ENCODE assay signal across 8 cellular contexts in the genomic region with DNA sequence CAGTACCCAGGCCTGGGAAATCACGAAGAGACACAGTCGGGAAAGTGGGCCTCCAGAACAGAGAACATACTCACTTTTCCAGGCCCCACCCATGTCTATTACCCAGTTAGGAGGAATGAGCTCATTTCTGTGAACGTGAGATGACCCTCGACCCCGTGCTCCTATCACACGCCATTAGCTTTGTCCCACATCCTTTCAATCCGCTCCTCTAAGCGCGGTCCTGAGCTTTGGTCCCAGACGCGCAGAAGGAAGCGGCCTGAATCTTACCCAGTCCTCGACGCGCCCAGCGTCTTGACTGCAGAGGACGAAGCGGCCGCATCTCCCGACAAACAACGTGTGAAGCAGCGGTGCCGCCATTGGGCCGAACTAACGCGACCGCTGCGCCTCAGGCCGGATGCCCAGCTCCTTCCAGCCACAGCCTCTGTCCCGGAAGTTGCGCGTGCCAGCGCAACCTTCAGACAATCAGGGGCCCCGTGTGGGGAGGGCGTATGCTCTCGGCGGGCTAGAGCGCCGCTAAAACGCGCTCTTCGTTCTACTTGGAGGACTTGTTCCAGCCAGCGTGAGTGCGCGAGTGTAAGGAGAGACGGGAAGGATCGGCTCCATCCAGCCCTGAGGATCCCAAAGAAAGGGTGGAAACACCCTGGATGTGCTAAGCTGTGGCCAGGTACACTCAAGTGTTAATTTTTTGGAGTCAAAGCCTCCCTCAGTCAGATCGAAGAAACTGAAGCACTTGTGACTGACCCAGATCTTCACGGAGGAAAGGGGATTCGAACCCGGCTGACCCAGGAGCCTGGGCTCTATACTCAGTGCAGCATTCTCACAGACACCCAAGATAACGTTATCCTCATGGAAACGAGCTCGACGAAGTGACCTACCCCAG. TPM values are rescaled to one million over a fixed set of nuclear protein-coding genes. Genes with fewer than 3 reads are reported as not detected.
DNase-seq lines count a peak whose midpoint lies in the region; ATAC-seq and TF ChIP-seq lines count a peak whose summit lies in the region.
"Not testable (repeated sequence)": the region's sequence is repeated elsewhere in the genome, so short reads cannot be mapped to it uniquely, and the experiment has no call there.

No MANE protein-coding gene starts in this region.

- not testable (repeated sequence) for TF ChIP-seq CTCF in OCI-LY3 (IDR thresholded peaks at IDR 0.05; ENCODE audit: low read depth, low read length); esophagus muscularis mucosa (IDR thresholded peaks at IDR 0.05)

- H3K27me3 ChIP-seq in HUES64 (ENCODE audit: insufficient read depth, low read length); OCI-LY3 (ENCODE audit: low read depth, low read length); esophagus muscularis mucosa; muscle layer of colon (ENCODE audit: control insufficient read depth in 1 of 2, insufficient read depth in 2 of 2, low read length in 2 of 2): not testable (repeated sequence)

- WGBS in HUES64: 5% methylated on average over 54 of the region's 55 CpGs
- 7% methylated on average over 18 of the region's 55 CpGs for WGBS in esophagus muscularis mucosa

- not testable (repeated sequence) for TF ChIP-seq EP300 in esophagus muscularis mucosa (IDR thresholded peaks at IDR 0.05)

- H3K4me1 Mint-ChIP-seq in activated T-cell treated with anti-CD3 and anti-CD28 coated beads, Interleukin-2, amount 50 U/mL, for 24 hours (ENCODE audit: low read depth): peaks cover 21% of the 10 kb centered on the region

- not testable (repeated sequence) for TF ChIP-seq POLR2A in esophagus muscularis mucosa (IDR thresholded peaks at IDR 0.05; ENCODE audit: low read depth)

- H3K4me3 ChIP-seq in HUES64 (ENCODE audit: low read length) (peak overlapping the region; percentile 81), OCI-LY3 (ENCODE audit: low read length) (peak overlapping the region; percentile 73), esophagus muscularis mucosa (peak overlapping the region; percentile 58 to 74 (median 61)), muscle layer of colon (ENCODE audit: low read depth in 1 of 2, low read length in 2 of 2) (peak overlapping the region; percentile 41 to 68)

- H3K27ac ChIP-seq in HUES64 (ENCODE audit: low read depth, low read length): peak overlapping the region; percentile 61
- peak overlapping the region; percentile 53 for H3K27ac ChIP-seq in OCI-LY3 (ENCODE audit: low read length)
- peak overlapping the region; percentile 68 to 84 (median 74) for H3K27ac ChIP-seq in esophagus muscularis mucosa (replicated peaks in 1 of 4)
- H3K27ac ChIP-seq in muscle layer of colon (ENCODE audit: low read depth, low read length): peak overlapping the region; percentile 28

- H2AFZ ChIP-seq in OCI-LY3 (ENCODE audit: low read depth, low read length): peak overlapping the region; percentile 87

- H3K4me2 ChIP-seq in OCI-LY3 (ENCODE audit: low read length): peak overlapping the region; percentile 53

- H3K9ac ChIP-seq in HUES64 (ENCODE audit: low read depth, low read length) (peak overlapping the region; percentile 92), OCI-LY3 (ENCODE audit: low read length) (peak overlapping the region; percentile 71), muscle layer of colon (ENCODE audit: low read length) (peak overlapping the region; percentile 44)

- peaks cover 38% of the 10 kb centered on the region for H3K36me3 Mint-ChIP-seq in activated T-cell treated with anti-CD3 and anti-CD28 coated beads, Interleukin-2, amount 50 U/mL, for 24 hours (ENCODE audit: low read depth)

- DNase-seq in DMS 273 (lab: John Stamatoyannopoulos, UW; ENCODE audit: unreplicated experiment) (peak; percentile 81), esophagus muscularis mucosa (ENCODE audit: extremely low spot score) (peak; percentile 92)
- DNase-seq in activated T-cell treated with anti-CD3 and anti-CD28 coated beads, Interleukin-2, amount 50 U/mL, for 24 hours: peak; percentile 84
- DNase-seq in stimulated activated CD8-positive, alpha-beta memory T cell treated with anti-CD3 and anti-CD28 coated beads, Interleukin-2, amount 100 ng/mL, for 1 hour (ENCODE audit: low read depth in 2 of 2): peak; percentile 20 to 41

- not testable (repeated sequence) for H3K79me2 ChIP-seq in OCI-LY3 (ENCODE audit: low read length)

- ATAC-seq in GM21515 (IDR thresholded peaks at IDR 0.05; ENCODE audit: unreplicated experiment): peak; percentile 89

- peaks cover 12% of the 10 kb centered on the region; the same call in 1 of the 2 replicates for H3K36me3 ChIP-seq in HUES64 (ENCODE audit: insufficient read depth, low read length)
- not testable (repeated sequence) for H3K36me3 ChIP-seq in OCI-LY3 (replicated peaks; ENCODE audit: low read depth, low read length); muscle layer of colon (ENCODE audit: insufficient read depth, low read length)
- peaks cover 4 to 21% (median 6%) of the 10 kb centered on the region in 4 donors for H3K36me3 ChIP-seq in esophagus muscularis mucosa

- not testable (repeated sequence) for H3K9me3 Mint-ChIP-seq in activated T-cell treated with anti-CD3 and anti-CD28 coated beads, Interleukin-2, amount 50 U/mL, for 24 hours

- not testable (repeated sequence) for H3K27me3 Mint-ChIP-seq in activated T-cell treated with anti-CD3 and anti-CD28 coated beads, Interleukin-2, amount 50 U/mL, for 24 hours

- not testable (repeated sequence) for H3K4me1 ChIP-seq in HUES64 (ENCODE audit: insufficient read depth, low read length); OCI-LY3 (ENCODE audit: low read length); muscle layer of colon (ENCODE audit: insufficient read depth, low read length)
- H3K4me1 ChIP-seq in esophagus muscularis mucosa: peaks cover 3 to 11% (median 6%) of the 10 kb centered on the region in 4 donors

- peak overlapping the region; percentile 89 for H3K4me3 Mint-ChIP-seq in activated T-cell treated with anti-CD3 and anti-CD28 coated beads, Interleukin-2, amount 50 U/mL, for 24 hours

- peak overlapping the region; percentile 98 for H3K27ac Mint-ChIP-seq in activated T-cell treated with anti-CD3 and anti-CD28 coated beads, Interleukin-2, amount 50 U/mL, for 24 hours

- not testable (repeated sequence) for H4K20me1 ChIP-seq in OCI-LY3 (ENCODE audit: insufficient read depth, low read length)

- intact Hi-C loops in esophagus muscularis mucosa (cut with DNase I): not testable (repeated sequence)

- not testable (repeated sequence) for H3K9me3 ChIP-seq in HUES64 (ENCODE audit: insufficient read depth, low read depth, low read length); OCI-LY3 (ENCODE audit: insufficient read depth, low read length); esophagus muscularis mucosa; muscle layer of colon (ENCODE audit: low read length)

RNA-seq across cellular contexts. Expression of a gene that starts 37.3 kb away (rescaled TPM):
- polyA plus RNA-seq in HUES64 (2013, experiment 1 of 2): 21.3 TPM
- 18.3 TPM for polyA plus RNA-seq in HUES64 (2013, experiment 2 of 2)
- total RNA-seq in esophagus muscularis mucosa: 10 to 100 TPM; 15.4 to 60.2 (median 21.5) TPM

Comparison
In these comparisons a context has a peak if more than half of its experiments do, and no peak if none do; other contexts are left out.
1. Peak in every context shown above with its lines: DNase-seq, ATAC-seq, H3K4me3 ChIP-seq and H3K27ac ChIP-seq.
2. DNase-seq: peak in every context shown above with its lines; median percentile 92 in esophagus muscularis mucosa; 84 in activated T-cell treated with anti-CD3 and anti-CD28 coated beads, Interleukin-2, amount 50 U/mL, for 24 hours; 81 in DMS 273; 30 in stimulated activated CD8-positive, alpha-beta memory T cell treated with anti-CD3 and anti-CD28 coated beads, Interleukin-2, amount 100 ng/mL, for 1 hour.